8 cellular contexts compared by ENCODE assay signal in the genomic region with DNA sequence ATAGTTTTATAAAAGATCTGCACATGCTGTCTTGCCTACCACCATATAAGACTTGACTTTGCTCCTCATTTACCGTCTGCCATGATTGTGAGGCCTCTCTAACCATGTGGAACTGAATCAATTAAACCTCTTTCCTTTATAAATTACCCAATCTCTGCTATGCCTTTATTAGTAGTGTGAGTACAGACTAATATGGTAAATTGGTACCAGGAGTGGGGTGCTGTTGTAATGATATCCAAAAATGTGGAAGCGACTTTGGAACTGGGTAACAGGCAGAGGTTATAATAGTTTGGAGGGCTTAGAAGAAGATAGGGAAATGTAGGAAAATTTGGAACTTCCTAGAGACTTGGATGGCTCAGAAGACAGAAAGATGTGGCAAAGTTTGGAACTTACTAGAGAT.
"Had no signal": no experiment of that assay in that cellular context is flagged by ENCODE, and none has a peak within 500 bp of the region (broad histone marks: within the 10 kb centered on the region; RNA-seq: fewer than 3 reads in every experiment).

No MANE protein-coding gene starts in this region.

- DNase-seq: GDM1, GF-D8 had no signal

- ATAC-seq: GM12878 had no signal

- H3K4me3 ChIP-seq: GM12878 had no signal

- FAIRE-seq: G401.6, GM12878, GM12891, GM12892, GM18507, GM19239 had no signal
